Comparison of ENCODE assay signal across 14 cellular contexts in the genomic region with DNA sequence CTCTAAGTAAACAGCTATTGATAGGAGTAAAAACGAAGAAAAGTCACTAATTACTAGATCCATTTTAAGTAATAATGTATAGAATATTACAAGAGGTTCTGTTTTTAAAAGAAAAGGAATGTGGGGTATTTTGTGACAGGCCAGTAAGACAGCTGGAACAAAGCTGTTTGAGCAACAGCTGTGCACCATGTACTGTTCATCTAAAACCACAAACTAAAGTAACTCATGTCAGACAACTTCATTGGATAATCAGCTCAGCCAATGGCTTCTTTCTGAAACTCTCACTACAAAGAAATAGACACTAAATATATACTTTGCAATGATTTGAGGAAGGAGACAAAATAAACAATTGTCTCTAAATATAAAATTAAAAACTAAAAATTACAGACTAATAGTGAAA. TPM values are rescaled to one million over a fixed set of nuclear protein-coding genes. Genes with fewer than 3 reads are reported as not detected.
DNase-seq lines count a peak whose midpoint lies in the region; ATAC-seq and TF ChIP-seq lines count a peak whose summit lies in the region.
"Had no signal": no experiment of that assay in that cellular context is flagged by ENCODE, and none has a peak within 500 bp of the region (broad histone marks: within the 10 kb centered on the region; RNA-seq: fewer than 3 reads in every experiment).

No MANE protein-coding gene starts in this region.

- H3K4me2 ChIP-seq in IMR-90 (ENCODE audit: low read depth, low read length) = no peak overlapping the region

- ATAC-seq in IMR-90 (ENCODE audit: low read depth) = peak; percentile 75
- ATAC-seq in stimulated activated memory B cell treated with anti-CD40 and anti-IgM and Interleukin-4, amounts not matched to agents 10 μg/mL and 1 μg/mL and 100 μg/mL, for 72 hours = no peak
- ATAC-seq: K562, left cardiac atrium, right cardiac atrium had no signal

- no peaks in the 10 kb centered on the region for H3K27me3 ChIP-seq in IMR-90 (ENCODE audit: control insufficient read depth, insufficient read depth, low read length)

- H3K27ac Mint-ChIP-seq in stimulated activated memory B cell treated with anti-CD40 and anti-IgM and Interleukin-4, amounts not matched to agents 10 μg/mL and 1 μg/mL and 100 μg/mL, for 72 hours = no peak overlapping the region
- H3K27ac Mint-ChIP-seq: activated naive CD4-positive, alpha-beta T cell treated with anti-CD3 and anti-CD28 coated beads for 36 hours had no signal

- no peaks in the 10 kb centered on the region for H3K9me3 ChIP-seq in IMR-90 (ENCODE audit: control insufficient read depth, insufficient read depth, low read length)

- intact Hi-C loops in IMR-90 (cut with micrococcal nuclease) = no loop called here

- no peak overlapping the region for H4K5ac ChIP-seq in IMR-90 (ENCODE audit: low read depth, low read length)

- peaks cover 65% of the 10 kb centered on the region for H3K4me1 Mint-ChIP-seq in stimulated activated memory B cell treated with anti-CD40 and anti-IgM and Interleukin-4, amounts not matched to agents 10 μg/mL and 1 μg/mL and 100 μg/mL, for 72 hours

- no peak overlapping the region for H2BK120ac ChIP-seq in IMR-90 (ENCODE audit: low read depth, low read length)

- peaks cover 62% of the 10 kb centered on the region for H4K20me1 ChIP-seq in IMR-90 (ENCODE audit: insufficient read depth, low read length)

- no peak for TF ChIP-seq CTCF in GM12865 (IDR thresholded peaks at IDR 0.05; ENCODE audit: insufficient read depth, low read depth, low read length, missing control alignments)
- TF ChIP-seq CTCF in IMR-90 (conservative IDR thresholded peaks at IDR 0.05; ENCODE audit: low read depth, low read length) = no peak
- TF ChIP-seq CTCF in GM10248 (IDR thresholded peaks at IDR 0.05; ENCODE audit: control extremely low read depth, extremely low read depth, low read depth, missing control alignments) = no peak

- no peaks in the 10 kb centered on the region for H3K27me3 Mint-ChIP-seq in stimulated activated memory B cell treated with anti-CD40 and anti-IgM and Interleukin-4, amounts not matched to agents 10 μg/mL and 1 μg/mL and 100 μg/mL, for 72 hours

- H3K4me3 Mint-ChIP-seq in stimulated activated memory B cell treated with anti-CD40 and anti-IgM and Interleukin-4, amounts not matched to agents 10 μg/mL and 1 μg/mL and 100 μg/mL, for 72 hours = no peak overlapping the region
- H3K4me3 Mint-ChIP-seq: activated naive CD4-positive, alpha-beta T cell treated with anti-CD3 and anti-CD28 coated beads for 36 hours had no signal

- no peak overlapping the region for H3K14ac ChIP-seq in IMR-90 (replicated peaks; ENCODE audit: low read depth, low read length)

- no peak overlapping the region for H2BK15ac ChIP-seq in IMR-90 (ENCODE audit: low read depth, low read length)

- H3K79me1 ChIP-seq in IMR-90 (ENCODE audit: low read depth in 1 of 2, low read length in 2 of 2) = peaks cover 5 to 64% of the 10 kb centered on the region in 2 experiments; a peak in 3 of 4 replicates

- no peak overlapping the region for H3K23ac ChIP-seq in IMR-90 (ENCODE audit: low read depth, low read length)

- H3K36me3 ChIP-seq in IMR-90 (ENCODE audit: control insufficient read depth, insufficient read depth, low read length) = no peaks in the 10 kb centered on the region

- in situ Hi-C loops in IMR-90 (cut with MboI; ENCODE audit: low sequenced_read_pairs) = no loop called here

- H3K18ac ChIP-seq in IMR-90 (ENCODE audit: low read depth, low read length) = no peak overlapping the region

- H2AFZ ChIP-seq in IMR-90 (replicated peaks; ENCODE audit: low read length, poor library complexity) = no peak overlapping the region

- H2AK9ac ChIP-seq in IMR-90 (replicated peaks; ENCODE audit: low read depth, low read length, poor library complexity) = no peak overlapping the region

- BruUV-seq in IMR-90 (replicated peaks; lab: Mats Ljungman, UMichigan) = no TSS peak

- H2BK20ac ChIP-seq in IMR-90 (ENCODE audit: low read depth, low read length) = no peak overlapping the region

- no peaks in the 10 kb centered on the region for H3K9me3 Mint-ChIP-seq in stimulated activated memory B cell treated with anti-CD40 and anti-IgM and Interleukin-4, amounts not matched to agents 10 μg/mL and 1 μg/mL and 100 μg/mL, for 72 hours

- TF ChIP-seq POLR2A in IMR-90 (IDR thresholded peaks at IDR 0.05; ENCODE audit: low read depth, low read length) = no peak

- CTCF ChIA-PET in IMR-90 (lab: Yijun Ruan, JAX) (no interaction called here), GM10248 (lab: Yijun Ruan, JAX) (interaction anchor here (0.8 to 1.7 kb wide), 10 partner anchors 9 to 49 kb away, joined by 3 to 6 read pairs (median 4); no protein-coding TSS in a partner anchor)

- no peak overlapping the region for H3K9ac ChIP-seq in IMR-90 (ENCODE audit: low read depth, low read length)

- H4K8ac ChIP-seq in IMR-90 (ENCODE audit: low read depth in 2 of 2, low read length in 2 of 2) = no peak overlapping the region

- POLR2A ChIA-PET in IMR-90 (lab: Charles Lee; ENCODE audit: unreplicated experiment) (no interaction called here), GM10248 (lab: Yijun Ruan, JAX) (interaction anchor here (0.7 kb wide), 1 partner anchor 15 kb away, joined by 3 read pairs; no protein-coding TSS in a partner anchor)

- H3K56ac ChIP-seq in IMR-90 (ENCODE audit: extremely low read depth, insufficient read depth, low read length) = no peak overlapping the region

- dilution Hi-C loops in IMR-90 (cut with HindIII; ENCODE audit: low sequenced_read_pairs, unreplicated experiment) = no loop called here

- no peak overlapping the region for H2BK5ac ChIP-seq in IMR-90 (ENCODE audit: low read depth, low read length, poor library complexity, severe bottlenecking)

- WGBS in IMR-90 (ENCODE audit: extremely low coverage in 2 of 2, insufficient read length in 1 of 2), 2 experiments = no CpG with 5 or more reads among the region's 1 CpG

- H4K91ac ChIP-seq in IMR-90 (ENCODE audit: insufficient read depth, low read depth, low read length) = no peak overlapping the region

- H3K36me3 Mint-ChIP-seq in stimulated activated memory B cell treated with anti-CD40 and anti-IgM and Interleukin-4, amounts not matched to agents 10 μg/mL and 1 μg/mL and 100 μg/mL, for 72 hours = peaks cover 29% of the 10 kb centered on the region

- no peak for TF ChIP-seq RAD21 in IMR-90 (IDR thresholded peaks at IDR 0.05; ENCODE audit: low read length)

- H3K4me1 ChIP-seq in IMR-90 (ENCODE audit: control insufficient read depth, insufficient read depth, low read length) = peaks cover 6% of the 10 kb centered on the region; the same call in 1 of the 2 replicates

- H3K4ac ChIP-seq in IMR-90 (ENCODE audit: low read depth, low read length) = no peak overlapping the region

- H3K4me3 ChIP-seq in GM12865 (ENCODE audit: low read depth, low read length) = no peak overlapping the region
- H3K4me3 ChIP-seq in IMR-90 (ENCODE audit: insufficient read depth, low read depth, low read length) = no peak overlapping the region
- H3K4me3 ChIP-seq: K562 had no signal

- no peak overlapping the region for H3K27ac ChIP-seq in IMR-90 (ENCODE audit: insufficient read depth, low read length)

- DNase-seq in GM12865 (ENCODE audit: low read depth) (peak; percentile 56), H4 (ENCODE audit: low spot score) (peak; percentile 43), IMR-90 (peak; percentile 82), germinal center (ENCODE audit: low spot score) (peak; percentile 38), GM10248 (ENCODE audit: extremely low spot score) (no peak), activated T-cell treated with anti-CD3 and anti-CD28 coated beads for 4 hours (no peak)
- DNase-seq in activated naive CD4-positive, alpha-beta T cell (lab: John Stamatoyannopoulos, UW) = no peak
- DNase-seq: activated naive CD4-positive, alpha-beta T cell treated with anti-CD3 and anti-CD28 coated beads for 36 hours; effector CD8-positive, alpha-beta T cell; left cardiac atrium; right cardiac atrium; T1000 had no signal

- no peaks in the 10 kb centered on the region; the same call in none of the 2 replicates for H3K9me1 ChIP-seq in IMR-90 (ENCODE audit: insufficient read depth, low read length)

- no peak overlapping the region for H2AK5ac ChIP-seq in IMR-90 (ENCODE audit: low read depth, low read length)

TF ChIP-seq in IMR-90, 13 proteins besides CTCF, POLR2A, EP300 and RAD21:
- TF ChIP-seq CEBPB (IDR thresholded peaks at IDR 0.05; ENCODE audit: low read depth, low read length) = 0 out of 2 replicates have a peak, but pooled peaks have one; percentile 3
- TF ChIP-seq CHD1 (IDR thresholded peaks at IDR 0.05; ENCODE audit: low read depth, low read length) = no peak
- TF ChIP-seq BHLHE40 (IDR thresholded peaks at IDR 0.05; ENCODE audit: low read depth, low read length) = no peak
TF ChIP-seq in IMR-90: peak in this region for 1.

RNA-seq across cellular contexts. Expression of gene RRAS2, which starts 16.1 kb away (rescaled TPM):
- total RNA-seq in H4 (2014; rRNA removed; shearing (Covaris generic)) = 48.0 and 69.9 TPM in 2 replicates
- 106 and 155 TPM in 2 replicates for total RNA-seq in IMR-90 (2012; rRNA removed)
- 64.8 and 85.5 TPM in 2 replicates for polyA plus RNA-seq in IMR-90 (2012; rRNA removed)
- polyA plus RNA-seq in IMR-90 (2012; cell fraction: cytosol; rRNA removed) = 13.2 and 50.0 TPM in 2 replicates
- 20.2 and 33.9 TPM in 2 replicates for polyA plus RNA-seq in IMR-90 (2012; cell fraction: nucleus; rRNA removed; ENCODE audit: low replicate concordance)

Comparison
In these comparisons a context has a peak if more than half of its experiments do, and no peak if none do; other contexts are left out.
1. DNase-seq: peak in GM12865 (single experiment), H4 (single experiment), IMR-90 (single experiment) and germinal center (single experiment); none in GM10248 (single experiment), activated naive CD4-positive, alpha-beta T cell (0 of 4) and activated T-cell treated with anti-CD3 and anti-CD28 coated beads for 4 hours (single experiment).